In the genomic region with DNA sequence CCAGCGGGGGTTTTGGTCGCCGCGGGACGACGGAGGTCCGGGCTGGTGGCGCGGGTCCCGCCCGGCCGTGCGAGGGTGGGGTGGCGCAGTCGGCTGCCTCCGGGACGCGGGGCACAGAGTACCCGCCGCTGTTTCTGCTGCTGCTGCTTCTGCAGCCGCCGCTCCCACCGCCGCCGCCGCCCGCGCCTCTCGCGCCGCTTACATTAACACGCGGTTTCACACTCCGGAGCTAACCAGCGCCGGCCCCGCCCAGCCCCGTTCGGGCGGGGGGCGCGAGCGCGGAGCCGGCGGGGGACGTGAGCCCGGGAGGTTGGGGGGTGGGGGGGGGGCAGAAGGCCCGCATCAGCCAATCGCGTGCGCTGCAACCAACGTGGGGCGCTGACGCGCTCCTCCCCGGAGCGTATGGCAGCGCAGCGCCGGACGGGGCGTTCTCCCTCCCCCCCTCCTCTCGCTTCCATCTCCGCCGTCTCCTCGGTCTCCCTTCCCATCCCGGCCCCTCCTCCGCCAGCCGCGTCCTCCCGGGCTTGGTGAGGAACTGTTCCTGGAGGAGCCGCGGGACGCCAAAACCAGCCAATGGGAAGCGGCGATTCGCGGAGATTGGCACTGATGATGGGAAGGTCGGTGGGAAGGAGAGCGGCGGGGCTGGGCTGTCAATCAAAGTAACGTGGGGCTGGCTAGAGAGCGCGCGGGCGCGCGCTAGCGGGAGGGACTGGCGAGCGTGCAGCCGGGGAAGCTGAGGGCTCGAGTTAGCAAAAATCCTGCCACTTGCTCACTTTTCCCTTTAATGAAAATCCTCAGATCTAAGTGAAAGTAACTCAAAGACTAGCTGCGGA, we compare ENCODE assay signal across 8 cellular contexts. TPM values are rescaled to one million over a fixed set of nuclear protein-coding genes. Genes with fewer than 3 reads are reported as not detected.
DNase-seq lines count a peak whose midpoint lies in the region; TF ChIP-seq lines count a peak whose summit lies in the region.

A gene (minus strand): TSS at position 205 of the 833 bp plus-strand sequence. CDS start 1,307 bp downstream, outside the sequence.

- peak within 1 kb of the TSS; percentile 58 for H3K27ac Mint-ChIP-seq in activated naive CD8-positive, alpha-beta T cell treated with anti-CD3 and anti-CD28 coated beads for 36 hours

- H3K4me3 ChIP-seq in H7 (ENCODE audit: insufficient read depth, low read depth, low read length) (peak within 1 kb of the TSS; percentile 97), SJSA1 (peak within 1 kb of the TSS; percentile 62)

- peak within 1 kb of the TSS; percentile 61 for H3K27ac ChIP-seq in SJSA1

- no peaks in the 10 kb centered on the region for H3K9me3 Mint-ChIP-seq in activated naive CD8-positive, alpha-beta T cell treated with anti-CD3 and anti-CD28 coated beads for 36 hours

- no peaks in the 10 kb centered on the region for H3K36me3 Mint-ChIP-seq in activated naive CD8-positive, alpha-beta T cell treated with anti-CD3 and anti-CD28 coated beads for 36 hours

- no peak for TF ChIP-seq CTCF in subcutaneous adipose tissue (IDR thresholded peaks at IDR 0.05; ENCODE audit: low read depth)

- peaks cover 15% of the 10 kb centered on the region for H3K4me1 Mint-ChIP-seq in activated naive CD8-positive, alpha-beta T cell treated with anti-CD3 and anti-CD28 coated beads for 36 hours

- peaks cover 42% of the 10 kb centered on the region for H3K27me3 Mint-ChIP-seq in activated naive CD8-positive, alpha-beta T cell treated with anti-CD3 and anti-CD28 coated beads for 36 hours

- peak within 1 kb of the TSS; percentile 84 for H3K4me3 Mint-ChIP-seq in activated naive CD8-positive, alpha-beta T cell treated with anti-CD3 and anti-CD28 coated beads for 36 hours

- peaks cover 5% of the 10 kb centered on the region for H3K27me3 ChIP-seq in H7 (ENCODE audit: control insufficient read depth, insufficient read depth, low read length)
- H3K27me3 ChIP-seq in SJSA1 (replicated peaks) = no peaks in the 10 kb centered on the region

- H3K36me3 ChIP-seq in H7 (replicated peaks; ENCODE audit: control insufficient read depth, insufficient read depth, low read length) = peaks cover 3% of the 10 kb centered on the region
- peaks cover 11% of the 10 kb centered on the region for H3K36me3 ChIP-seq in SJSA1

- H3K4me1 ChIP-seq in SJSA1 (replicated peaks) = peaks cover 34% of the 10 kb centered on the region

- DNase-seq in DMS79 (lab: John Stamatoyannopoulos, UW) (peak; percentile 92), H7 (peak; percentile 98), M059J (ENCODE audit: low read depth) (peak; percentile 100), SJSA1 (ENCODE audit: low read depth in 1 of 2, low spot score in 2 of 2) (peak; percentile 98 to 100), glomerular endothelial cell (ENCODE audit: extremely low read depth, low read depth, low spot score) (peak; percentile 91), non-pigmented ciliary epithelial cell (ENCODE audit: low read depth) (peak; percentile 95)
- DNase-seq in activated naive CD8-positive, alpha-beta T cell treated with anti-CD3 and anti-CD28 coated beads for 36 hours = peak; percentile 82

- no peaks in the 10 kb centered on the region for H3K9me3 ChIP-seq in SJSA1 (replicated peaks)

RNA-seq across cellular contexts. Expression of the gene that starts here (rescaled TPM):
- total RNA-seq in H7 (2014; rRNA removed; shearing (Covaris generic)) = 84.1 and 107 TPM in 2 replicates
- 21.9 and 31.7 TPM in 2 replicates for total RNA-seq in M059J (2014; rRNA removed; shearing (Covaris generic))
- 11.3 and 22.0 TPM in 2 replicates for total RNA-seq in SJSA1 (2014; rRNA removed; shearing (Covaris generic))
- under 1 TPM; 0.08 to 0.16 TPM for total RNA-seq in activated naive CD8-positive, alpha-beta T cell treated with anti-CD3 and anti-CD28 coated beads for 36 hours
- total RNA-seq in glomerular endothelial cell (44.1 and 58.7 TPM in 2 replicates), subcutaneous adipose tissue (100 to 1,000 TPM in 1 of 4 donors, 10 to 100 TPM in 3; 37.7 to 109 (median 53.6) TPM)

Comparison
In these comparisons a context has a peak if more than half of its experiments do, and no peak if none do; other contexts are left out.
1. Peak in every context shown above with its lines: DNase-seq, H3K4me3 ChIP-seq and H3K27ac ChIP-seq.
2. RNA of the gene that starts here (total RNA-seq): 84.1 to 107 TPM in H7, 37.7 to 109 TPM in subcutaneous adipose tissue, 44.1 to 58.7 TPM in glomerular endothelial cell, 11.3 to 22.0 TPM in SJSA1 and 21.9 to 31.7 TPM in M059J; 0.08 to 0.16 TPM in activated naive CD8-positive, alpha-beta T cell treated with anti-CD3 and anti-CD28 coated beads for 36 hours; every median in the first group is over 10 times any median in the second.
3. Peak in DNase-seq in activated naive CD8-positive, alpha-beta T cell treated with anti-CD3 and anti-CD28 coated beads for 36 hours; RNA of the gene not detected or under 1 TPM.